In the genomic region with DNA sequence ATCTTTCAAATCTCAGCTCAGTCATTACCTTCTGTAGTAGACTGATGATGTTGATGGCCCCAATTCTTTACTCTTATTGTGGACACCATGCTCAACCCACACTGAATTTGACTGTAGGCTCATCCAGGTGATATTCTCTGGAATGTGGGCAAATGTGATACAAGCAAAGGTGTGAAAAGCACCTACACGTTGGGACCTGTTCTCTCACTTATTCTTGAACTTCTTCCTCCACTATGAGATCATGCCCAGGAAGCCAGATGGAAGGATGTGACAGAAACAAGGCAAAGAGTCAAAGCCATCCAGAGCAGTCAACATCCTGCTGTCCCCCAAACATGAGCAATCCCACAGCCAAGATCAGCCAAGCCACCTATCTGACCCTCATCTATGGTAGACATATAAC, we compare ENCODE assay signal across 17 cellular contexts.
DNase-seq lines count a peak whose midpoint lies in the region; ATAC-seq, FAIRE-seq and TF ChIP-seq lines count a peak whose summit lies in the region.
"Had no signal": no experiment of that assay in that cellular context is flagged by ENCODE, and none has a peak within 500 bp of the region (broad histone marks: within the 10 kb centered on the region; RNA-seq: fewer than 3 reads in every experiment).

No MANE protein-coding gene starts in this region.

- no peaks in the 10 kb centered on the region for H4K20me1 ChIP-seq in GM12878 (ENCODE audit: control insufficient read depth, insufficient read depth)

- H3K4me2 ChIP-seq in GM12878 (ENCODE audit: control insufficient read depth, insufficient read depth) (no peak overlapping the region), mesendoderm (ENCODE audit: low read length) (no peak overlapping the region)
- H3K4me2 ChIP-seq: GM23338 had no signal

- WGBS in GM12878 (ENCODE audit: insufficient coverage, insufficient replicate concordance, low lambda C conversion rate, missing lambda C conversion rate) = 0% methylated on average over 1 of the region's 1 CpG
- 95 to 100% methylated on average over 1 of the region's 1 CpG for WGBS in endodermal cell (ENCODE audit: insufficient coverage in 1 of 2, insufficient read length in 1 of 2), 2 experiments
- no CpG with 5 or more reads among the region's 1 CpG for WGBS in mesendoderm (ENCODE audit: extremely low coverage, insufficient coverage, low lambda C conversion rate)

- H2AK5ac ChIP-seq in mesendoderm (ENCODE audit: low read length) = peak overlapping the region; percentile 65

- H3K4me1 Mint-ChIP-seq in endodermal cell = peaks cover 25% of the 10 kb centered on the region
- H3K4me1 Mint-ChIP-seq: CD4-positive, alpha-beta memory T cell had no signal

- CTCF ChIA-PET in GM12878 (lab: Yijun Ruan, JAX) = no interaction called here

- H3K9me3 Mint-ChIP-seq in endodermal cell = peaks cover 16% of the 10 kb centered on the region
- H3K9me3 Mint-ChIP-seq: GM23338 had no signal

- H3K4me3 ChIP-seq in GM12878 = no peak overlapping the region
- peak overlapping the region; percentile 32 for H3K4me3 ChIP-seq in endodermal cell (ENCODE audit: low read length)
- no peak overlapping the region for H3K4me3 ChIP-seq in mesendoderm (ENCODE audit: low read length)
- H3K4me3 ChIP-seq: GM23338 had no signal

- no peaks in the 10 kb centered on the region for H3K27me3 ChIP-seq in GM12878 (replicated peaks in 1 of 2; ENCODE audit: control insufficient read depth in 2 of 2, insufficient read depth in 2 of 2, low read length in 1 of 2)
- H3K27me3 ChIP-seq in endodermal cell (ENCODE audit: control insufficient read depth, insufficient read depth, low read length, poor library complexity, severe bottlenecking) = no peaks in the 10 kb centered on the region
- no peaks in the 10 kb centered on the region for H3K27me3 ChIP-seq in mesendoderm (ENCODE audit: insufficient read depth, low read length, poor library complexity)

- no peak overlapping the region for H3K56ac ChIP-seq in mesendoderm (ENCODE audit: low read length)

- H3K27me3 Mint-ChIP-seq in endodermal cell (ENCODE audit: insufficient read depth) = no peaks in the 10 kb centered on the region
- H3K27me3 Mint-ChIP-seq: CD4-positive, alpha-beta memory T cell had no signal

- H3K18ac ChIP-seq in mesendoderm (ENCODE audit: low read length) = no peak overlapping the region

- no peak overlapping the region for H3K27ac ChIP-seq in GM12878 (ENCODE audit: control insufficient read depth, insufficient read depth)
- no peak overlapping the region for H3K27ac ChIP-seq in endodermal cell (ENCODE audit: low read depth, low read length)
- H3K27ac ChIP-seq in mesendoderm (ENCODE audit: low read depth, low read length) = no peak overlapping the region

- TF ChIP-seq EP300 in GM12878 (IDR thresholded peaks at IDR 0.05; ENCODE audit: borderline replicate concordance in 1 of 2, control insufficient read depth in 1 of 2, low read depth in 2 of 2, low read length in 2 of 2) = no peak

- no peak overlapping the region for H3K27ac Mint-ChIP-seq in endodermal cell
- H3K27ac Mint-ChIP-seq: CD4-positive, alpha-beta memory T cell; GM23338; H9 had no signal

- ATAC-seq in GM12878 (no peak), GM21447 (IDR thresholded peaks at IDR 0.05; ENCODE audit: unreplicated experiment) (no peak)
- ATAC-seq: GM23338, HCT116 had no signal

- FAIRE-seq in GM12878 (lab: Jason Lieb, UNC) = peak; percentile 13
- no peak for FAIRE-seq in GM12891 (lab: Jason Lieb, UNC)
- FAIRE-seq: GM19239 had no signal

- peak overlapping the region; percentile 26 for H2BK5ac ChIP-seq in mesendoderm (ENCODE audit: low read length)

- H3K4ac ChIP-seq in mesendoderm (ENCODE audit: low read depth, low read length) = no peak overlapping the region

- no peak overlapping the region for H4K8ac ChIP-seq in mesendoderm (ENCODE audit: low read depth, low read length)

- intact Hi-C loops in GM12878 (cut with micrococcal nuclease; ENCODE audit: unreplicated experiment) = loop anchor here (5.0 kb wide), 1 partner anchor 230 kb away; no protein-coding TSS in a partner anchor

- TF ChIP-seq RAD21 in GM12878 (IDR thresholded peaks at IDR 0.05; ENCODE audit: insufficient read depth, low read depth, low read length) = no peak

- no peaks in the 10 kb centered on the region for H3K36me3 ChIP-seq in GM12878 (ENCODE audit: control insufficient read depth in 2 of 2, insufficient read depth in 2 of 2, low read length in 1 of 2)
- H3K36me3 ChIP-seq in endodermal cell (ENCODE audit: control insufficient read depth, insufficient read depth, low read length) = no peaks in the 10 kb centered on the region
- no peaks in the 10 kb centered on the region for H3K36me3 ChIP-seq in mesendoderm (ENCODE audit: control insufficient read depth, insufficient read depth, low read length)

- H4K5ac ChIP-seq in mesendoderm (ENCODE audit: low read length) = no peak overlapping the region

- no peak overlapping the region for H2BK15ac ChIP-seq in mesendoderm (replicated peaks; ENCODE audit: low read depth)

- H3K9ac ChIP-seq in GM12878 (ENCODE audit: control insufficient read depth, insufficient read depth, low read length) (no peak overlapping the region), endodermal cell (ENCODE audit: extremely low read depth, low read length, poor library complexity, severe bottlenecking) (no peak overlapping the region), mesendoderm (ENCODE audit: low read length) (no peak overlapping the region)

- SMC1A ChIA-PET in GM12878 (lab: Charles Lee; ENCODE audit: uncharacterized antibody, unreplicated experiment) = no interaction called here

- H2AFZ ChIP-seq in GM12878 (ENCODE audit: control insufficient read depth, low read depth, low read length) = no peak overlapping the region
- H2AFZ ChIP-seq: GM23338 had no signal

- POLR2A ChIA-PET in GM12878 (lab: Charles Lee) = no interaction called here

- RAD21 ChIA-PET in GM12878 (lab: Charles Lee; ENCODE audit: unreplicated experiment) = no interaction called here

- H3K9me3 ChIP-seq in GM12878 (replicated peaks; ENCODE audit: control insufficient read depth, insufficient read depth, low read length) (no peaks in the 10 kb centered on the region), endodermal cell (ENCODE audit: control insufficient read depth, low read length) (peaks cover 25% of the 10 kb centered on the region)

- no peak for DNase-seq in GM12878 (ENCODE audit: low read depth, low spot score)
- DNase-seq in endodermal cell = no peak
- no peak for DNase-seq in mesendoderm
- DNase-seq in GM12891 (ENCODE audit: insufficient read length, low spot score) = no peak
- DNase-seq in activated T-cell treated with anti-CD3 and anti-CD28 coated beads, Interleukin-2, amount 50 U/mL, for 1 hour = no peak
- DNase-seq: C1 segment of cervical spinal cord; Calu3; CD4-positive, alpha-beta memory T cell; COR-L47; DMS53; DMS79 treated with DMSO at 0.1 percent for 48 hours; GF-D8; H9 had no signal

- H3K79me1 ChIP-seq in mesendoderm (ENCODE audit: low read length) = no peaks in the 10 kb centered on the region

- no peak for TF ChIP-seq POLR2A in GM12878 (IDR thresholded peaks at IDR 0.05; ENCODE audit: low read depth, low read length)
- no peak for TF ChIP-seq POLR2A in GM12891 (IDR thresholded peaks at IDR 0.05; ENCODE audit: low read depth, low read length)

- no peak overlapping the region for H3K4me3 Mint-ChIP-seq in endodermal cell
- H3K4me3 Mint-ChIP-seq: CD4-positive, alpha-beta memory T cell; GM23338; H9 had no signal

- peaks cover 5% of the 10 kb centered on the region for H3K36me3 Mint-ChIP-seq in endodermal cell (ENCODE audit: low read depth)
- H3K36me3 Mint-ChIP-seq: CD4-positive, alpha-beta memory T cell had no signal

- H3K79me2 ChIP-seq in GM12878 (ENCODE audit: control insufficient read depth, insufficient read depth, low read length) (no peaks in the 10 kb centered on the region), mesendoderm (ENCODE audit: control insufficient read depth, insufficient read depth, low read length) (no peaks in the 10 kb centered on the region)

- no peaks in the 10 kb centered on the region for H3K4me1 ChIP-seq in GM12878 (ENCODE audit: control insufficient read depth, insufficient read depth, low read length)
- peaks cover 12% of the 10 kb centered on the region for H3K4me1 ChIP-seq in endodermal cell (ENCODE audit: control insufficient read depth, insufficient read depth, low read length)
- peaks cover 1% of the 10 kb centered on the region for H3K4me1 ChIP-seq in mesendoderm (ENCODE audit: control insufficient read depth, low read depth, low read length)

- no peak overlapping the region for H2BK120ac ChIP-seq in mesendoderm (ENCODE audit: low read depth, low read length)

- no peak overlapping the region for H3K23ac ChIP-seq in mesendoderm (ENCODE audit: low read length)

- in situ Hi-C loops in GM12878 (cut with MboI) = no loop called here

- no TSS peak for BruUV-seq in GM12878 (replicated peaks; lab: Mats Ljungman, UMichigan)

- TF ChIP-seq CTCF in GM12878 (IDR thresholded peaks at IDR 0.05 in 2 of 3, conservative IDR thresholded peaks at IDR 0.05 in 1 of 3; ENCODE audit: control insufficient read depth in 2 of 3, extremely low read depth in 1 of 3, insufficient read depth in 1 of 3, low read depth in 3 of 3, low read length in 3 of 3) = no peak
- TF ChIP-seq CTCF in endodermal cell (conservative IDR thresholded peaks at IDR 0.05) = no peak

TF ChIP-seq in GM12878, 131 proteins besides CTCF, POLR2A, EP300 and RAD21 (continues in another document):
- TF ChIP-seq SUPT20H (IDR thresholded peaks at IDR 0.05; ENCODE audit: borderline replicate concordance, control insufficient read depth, low read depth, low read length) = no peak
- no peak for TF ChIP-seq RUNX3 (IDR thresholded peaks at IDR 0.05; ENCODE audit: low read length)
- TF ChIP-seq BRCA1 (IDR thresholded peaks at IDR 0.05; ENCODE audit: low read depth, low read length) = no peak
- no peak for TF ChIP-seq RB1 (IDR thresholded peaks at IDR 0.05; ENCODE audit: borderline replicate concordance)
- no peak for TF ChIP-seq NR2F1 (conservative IDR thresholded peaks at IDR 0.05)

TF ChIP-seq in GM12891, 5 proteins besides CTCF, POLR2A, EP300 and RAD21:
- no peak for TF ChIP-seq PAX5 (IDR thresholded peaks at IDR 0.05; ENCODE audit: insufficient read depth, low read length, severe bottlenecking)
- no peak for TF ChIP-seq POU2F2 (IDR thresholded peaks at IDR 0.05; ENCODE audit: low read depth, low read length)
- TF ChIP-seq TAF1 (IDR thresholded peaks at IDR 0.05; ENCODE audit: low read depth, low read length) = no peak
- no peak for TF ChIP-seq POLR2AphosphoS5 (IDR thresholded peaks at IDR 0.05; ENCODE audit: low read depth, low read length)
- TF ChIP-seq SPI1 (IDR thresholded peaks at IDR 0.05; ENCODE audit: low read depth, low read length) = no peak
